Comparison of ENCODE assay signal across 7 cellular contexts in the genomic region with DNA sequence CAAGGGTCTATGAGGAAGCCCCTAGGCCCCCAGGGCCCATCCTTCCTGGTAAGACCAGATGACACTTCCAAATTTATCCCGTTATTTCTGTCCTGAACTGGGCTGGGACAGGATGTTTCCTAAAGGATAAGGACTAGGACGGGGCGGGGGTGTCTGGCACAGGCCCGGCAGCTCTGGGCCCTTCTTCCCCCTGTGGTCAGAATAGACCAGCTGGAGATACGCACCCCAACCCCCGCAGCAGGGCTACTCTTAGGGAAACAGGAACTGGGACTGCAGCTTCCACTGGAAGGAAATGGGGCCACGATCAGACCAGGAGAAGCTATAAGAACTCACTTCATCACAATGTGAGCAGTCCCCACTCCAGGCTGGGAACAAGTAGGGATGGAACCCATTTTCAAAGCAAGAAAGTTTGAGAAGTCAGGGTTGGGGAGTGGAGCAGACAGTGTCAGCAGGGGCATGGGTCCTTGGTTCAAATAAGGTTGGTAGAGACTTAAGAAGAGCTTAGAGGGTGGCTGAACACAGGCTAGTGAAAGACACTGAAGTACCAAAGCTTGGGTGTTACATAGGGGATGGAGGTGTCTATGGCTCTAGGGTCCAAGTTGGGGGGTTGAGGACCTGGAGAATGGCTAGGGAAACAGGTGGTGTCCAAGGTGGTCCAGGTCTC. TPM values are rescaled to one million over a fixed set of nuclear protein-coding genes. Genes with fewer than 3 reads are reported as not detected.
DNase-seq lines count a peak whose midpoint lies in the region; ATAC-seq, FAIRE-seq and TF ChIP-seq lines count a peak whose summit lies in the region.

No MANE protein-coding gene starts in this region.

- no peaks in the 10 kb centered on the region for H3K27me3 ChIP-seq in foreskin keratinocyte

- TF ChIP-seq CTCF in epithelial cell of esophagus (IDR thresholded peaks at IDR 0.05; ENCODE audit: insufficient read depth, low read depth, low read length, missing control alignments) (no peak), foreskin keratinocyte (conservative IDR thresholded peaks at IDR 0.05) (no peak)

- peak; percentile 56 for FAIRE-seq in GM19239 (lab: Jason Lieb, UNC)

- DNase-seq in GM19239 (ENCODE audit: insufficient read length, low spot score) (peak; percentile 36), RKO (ENCODE audit: low spot score) (peak; percentile 68), epithelial cell of esophagus (ENCODE audit: low read depth) (no peak), occipital lobe (lab: John Stamatoyannopoulos, UW) (peak; percentile 29), foreskin keratinocyte (no peak)
- DNase-seq in central memory CD4-positive, alpha-beta T cell: no peak

- H3K4me3 ChIP-seq in epithelial cell of esophagus (ENCODE audit: low read length): peak overlapping the region; percentile 64

- ATAC-seq in GM19463 (IDR thresholded peaks at IDR 0.05; ENCODE audit: unreplicated experiment) (no peak), foreskin keratinocyte (no peak)

- H3K4me1 ChIP-seq in foreskin keratinocyte: peaks cover 15% of the 10 kb centered on the region

- no peak overlapping the region for H3K27ac ChIP-seq in foreskin keratinocyte

RNA-seq across cellular contexts. Expression of a gene that starts 1.1 kb away (rescaled TPM):
- 8.4 TPM for total RNA-seq in occipital lobe
- total RNA-seq in foreskin keratinocyte: 18.6 and 20.9 TPM in 2 replicates
- polyA plus RNA-seq in foreskin keratinocyte: 12.5 and 14.4 TPM in 2 replicates

RNA-seq across cellular contexts. Expression of a gene that starts 21.9 kb away (rescaled TPM):
- total RNA-seq in occipital lobe (34.5 TPM), foreskin keratinocyte (0.78 and 0.99 TPM in 2 replicates)
- 0.42 and 0.46 TPM in 2 replicates for polyA plus RNA-seq in foreskin keratinocyte

RNA-seq across cellular contexts. Expression of a gene that starts 32.4 kb away (rescaled TPM):
- total RNA-seq in occipital lobe (90.6 TPM), foreskin keratinocyte (58.5 and 62.4 TPM in 2 replicates)
- 59.0 and 65.4 TPM in 2 replicates for polyA plus RNA-seq in foreskin keratinocyte

RNA-seq across cellular contexts. Expression of a gene that starts 49.4 kb away (rescaled TPM):
- 4.5 TPM for total RNA-seq in occipital lobe
- 34.5 and 42.9 TPM in 2 replicates for total RNA-seq in foreskin keratinocyte
- polyA plus RNA-seq in foreskin keratinocyte: 32.1 and 34.2 TPM in 2 replicates

Comparison
In these comparisons a context has a peak if more than half of its experiments do, and no peak if none do; other contexts are left out.
1. DNase-seq: peak in GM19239 (single experiment), RKO (single experiment) and occipital lobe (single experiment); none in epithelial cell of esophagus (single experiment), central memory CD4-positive, alpha-beta T cell (single experiment) and foreskin keratinocyte (0 of 2).
2. RNA of a gene that starts 21.9 kb away (total RNA-seq): 34.5 TPM in occipital lobe (single experiment); 0.78 to 0.99 TPM in foreskin keratinocyte; every median in the first group is over 10 times any median in the second.